In the genomic region with DNA sequence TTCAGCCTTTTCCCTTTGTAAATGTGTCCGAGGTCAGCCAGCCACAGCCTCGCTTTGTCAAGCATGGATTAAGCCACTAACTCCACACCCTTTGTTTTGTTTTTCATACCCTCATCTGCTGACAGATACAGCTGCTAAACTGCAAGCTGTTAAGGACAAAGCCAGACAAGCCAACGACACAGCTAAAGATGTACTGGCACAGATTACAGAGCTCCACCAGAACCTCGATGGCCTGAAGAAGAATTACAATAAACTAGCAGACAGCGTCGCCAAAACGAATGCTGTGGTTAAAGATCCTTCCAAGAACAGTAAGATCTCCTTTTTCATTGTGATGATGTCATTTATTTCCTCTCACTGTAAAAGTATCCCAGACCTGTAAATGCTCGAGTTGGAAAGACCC, we compare ENCODE assay signal across 12 cellular contexts.
A peak's percentile ranks its signal among the peaks of the same experiment; 100 is the strongest.
DNase-seq lines count a peak whose midpoint lies in the region; ATAC-seq, FAIRE-seq and TF ChIP-seq lines count a peak whose summit lies in the region.
"Had no signal": no experiment of that assay in that cellular context is flagged by ENCODE, and none has a peak within 500 bp of the region (broad histone marks: within the 10 kb centered on the region; RNA-seq: fewer than 3 reads in every experiment).

No MANE protein-coding gene starts in this region.

- H3K27me3 ChIP-seq in MG63 (no peaks in the 10 kb centered on the region), bronchial epithelial cell (ENCODE audit: control insufficient read depth, insufficient read depth, low read length) (no peaks in the 10 kb centered on the region), iPS-20b (ENCODE audit: insufficient read depth, low read length) (no peaks in the 10 kb centered on the region)
- H3K27me3 ChIP-seq: adrenal gland had no signal

- H3K9ac ChIP-seq in iPS-20b (ENCODE audit: low read depth, low read length) = peak overlapping the region; percentile 11

- no peak for ATAC-seq in GM19351 (IDR thresholded peaks at IDR 0.05; ENCODE audit: unreplicated experiment)
- ATAC-seq: natural killer cell had no signal

- H3K4me3 ChIP-seq in MG63 = no peak overlapping the region
- H3K4me3 ChIP-seq in bronchial epithelial cell (ENCODE audit: low read depth, low read length) = no peak overlapping the region
- peak overlapping the region; percentile 14 for H3K4me3 ChIP-seq in iPS-20b (ENCODE audit: low read length)
- H3K4me3 ChIP-seq: adrenal gland had no signal

- DNase-seq in D341Med (ENCODE audit: low spot score) = peak; percentile 38
- peak; percentile 27 for DNase-seq in MG63
- peak; percentile 20 for DNase-seq in bronchial epithelial cell (ENCODE audit: low read depth)
- DNase-seq in stimulated activated CD4-positive, alpha-beta T cell treated with anti-CD3 and anti-CD28 coated beads, Interleukin-2, amount 100 ng/mL, for 48 hours = no peak
- DNase-seq in SKM-1 (lab: John Stamatoyannopoulos, UW; ENCODE audit: unreplicated experiment) = no peak
- no peak for DNase-seq in activated CD4-positive, alpha-beta T cell treated with anti-CD3 and anti-CD28 coated beads for 48 hours
- DNase-seq: activated CD4-positive, alpha-beta T cell treated with anti-CD3 and anti-CD28 coated beads, Interleukin-2, amount 10 ng/mL, durations not matched to agents 24 days and 14 days; natural killer cell had no signal

- peak; percentile 68 for FAIRE-seq in bronchial epithelial cell (lab: Jason Lieb, UNC)
- FAIRE-seq: GM18507 had no signal

- peaks cover 14% of the 10 kb centered on the region; the same call in 1 of the 2 replicates for H3K4me1 ChIP-seq in iPS-20b (ENCODE audit: insufficient read depth, low read length)

- TF ChIP-seq CTCF in bronchial epithelial cell (IDR thresholded peaks at IDR 0.05; ENCODE audit: insufficient read depth, low read length, severe bottlenecking) = no peak

- H3K9me3 ChIP-seq in MG63 (no peaks in the 10 kb centered on the region), iPS-20b (ENCODE audit: insufficient read depth, low read depth, low read length) (no peaks in the 10 kb centered on the region)
- H3K9me3 ChIP-seq: adrenal gland had no signal

- H3K27ac ChIP-seq in iPS-20b (ENCODE audit: low read length) = no peak overlapping the region
- H3K27ac ChIP-seq: adrenal gland had no signal

- H3K36me3 ChIP-seq in MG63 = no peaks in the 10 kb centered on the region
- H3K36me3 ChIP-seq in bronchial epithelial cell (ENCODE audit: control insufficient read depth, insufficient read depth, low read length) = no peaks in the 10 kb centered on the region
- no peaks in the 10 kb centered on the region for H3K36me3 ChIP-seq in iPS-20b (ENCODE audit: insufficient read depth, low read depth, low read length)
- H3K36me3 ChIP-seq: adrenal gland had no signal

Comparison
In these comparisons a context has a peak if more than half of its experiments do, and no peak if none do; other contexts are left out.
1. DNase-seq: peak in D341Med (single experiment), MG63 (single experiment) and bronchial epithelial cell (single experiment); none in stimulated activated CD4-positive, alpha-beta T cell treated with anti-CD3 and anti-CD28 coated beads, Interleukin-2, amount 100 ng/mL, for 48 hours (0 of 2), SKM-1 (single experiment) and activated CD4-positive, alpha-beta T cell treated with anti-CD3 and anti-CD28 coated beads for 48 hours (single experiment).